In genomic region chr6:24494726-24495515, GRCh38 we compare ENCODE assay signal across 8 cellular contexts. TPM values are rescaled to one million over a fixed set of nuclear protein-coding genes. Genes with fewer than 3 reads are reported as not detected.
DNase-seq lines count a peak whose midpoint lies in the region; ATAC-seq and TF ChIP-seq lines count a peak whose summit lies in the region.

ALDH5A1 (plus strand) TSS chr6:24494969; CDS start chr6:24494997, 28 bp downstream.

- peak; percentile 84 for DNase-seq in NCI-H2227 (lab: John Stamatoyannopoulos, UW; ENCODE audit: unreplicated experiment)
- peak; percentile 80 to 81 for DNase-seq in activated CD4-positive, alpha-beta T cell treated with anti-CD3 and anti-CD28 coated beads for 4 hours
- DNase-seq in stimulated activated CD4-positive, alpha-beta T cell treated with anti-CD3 and anti-CD28 coated beads, Interleukin-4, amount 100 ng/mL, for 24 hours, result peak; percentile 82

- H3K4me1 ChIP-seq in ACC112 (ENCODE audit: control insufficient read depth, insufficient read depth, low read length, unreplicated experiment), result peaks cover 6% of the 10 kb centered on the region
- peaks cover 6 to 39% (median 32%) of the 10 kb centered on the region in 4 donors for H3K4me1 ChIP-seq in liver (ENCODE audit: control insufficient read depth in 4 of 4, insufficient read depth in 4 of 4, low read length in 3 of 4)

- no peaks in the 10 kb centered on the region for H3K79me2 ChIP-seq in ACC112 (ENCODE audit: control insufficient read depth, insufficient read depth, low read length, unreplicated experiment)

- ATAC-seq in GM18511 (IDR thresholded peaks at IDR 0.05; ENCODE audit: unreplicated experiment) (peak; percentile 67), HG03025 (IDR thresholded peaks at IDR 0.05; ENCODE audit: low FRiP score, unreplicated experiment) (peak; percentile 65)

- peak within 1 kb of the TSS; percentile 100 for H2AFZ ChIP-seq in ACC112 (ENCODE audit: low read length, unreplicated experiment)

- WGBS in liver, result under 1% methylated on average over 94 of the region's 94 CpGs

- peaks cover 8% of the 10 kb centered on the region; the same call in 1 of the 2 replicates for H3K27me3 ChIP-seq in ACC112 (ENCODE audit: insufficient read depth, low read length)
- no peaks in the 10 kb centered on the region for H3K27me3 ChIP-seq in liver (ENCODE audit: control insufficient read depth in 4 of 4, insufficient read depth in 4 of 4, low read length in 3 of 4)

- peak within 1 kb of the TSS; percentile 24 to 60 for H3K9ac ChIP-seq in liver (ENCODE audit: low read depth in 1 of 2, low read length in 2 of 2)

- peak within 1 kb of the TSS; percentile 89 for H3K4me3 ChIP-seq in ACC112 (ENCODE audit: low read depth, low read length)
- H3K4me3 ChIP-seq in liver (ENCODE audit: low read depth in 1 of 3, low read length in 3 of 3), result peak within 1 kb of the TSS; percentile 73 to 80 (median 78)

- H3K27ac ChIP-seq in ACC112 (ENCODE audit: low read depth, low read length) (no peak within 1 kb of the TSS), cingulate gyrus (ENCODE audit: low read depth, low read length) (peak within 1 kb of the TSS; percentile 39), liver (ENCODE audit: low read depth in 1 of 2, low read length in 2 of 2) (peak within 1 kb of the TSS; percentile 84 to 87)

- H3K36me3 ChIP-seq in ACC112 (ENCODE audit: insufficient read depth, low read length), result no peaks in the 10 kb centered on the region
- H3K36me3 ChIP-seq in liver (ENCODE audit: control insufficient read depth in 4 of 4, insufficient read depth in 3 of 4, low read depth in 1 of 4, low read length in 3 of 4), result peaks cover 0 to 8% (median 2%) of the 10 kb centered on the region in 4 donors

- TF ChIP-seq CTCF in liver (IDR thresholded peaks at IDR 0.05; ENCODE audit: low read depth, low read length, missing input control), result no peak

- no peaks in the 10 kb centered on the region for H3K9me3 ChIP-seq in liver (ENCODE audit: control insufficient read depth in 4 of 4, low read length in 3 of 4)

- TF ChIP-seq RAD21 in liver (IDR thresholded peaks at IDR 0.05), result no peak

TF ChIP-seq in liver, 16 proteins besides CTCF, POLR2A, EP300 and RAD21:
- TF ChIP-seq MAX (IDR thresholded peaks at IDR 0.05), result no peak
- TF ChIP-seq HNF4A (conservative IDR thresholded peaks at IDR 0.05), result peak; percentile 58 to 76
- TF ChIP-seq GABPA (IDR thresholded peaks at IDR 0.05 in 1 of 2, conservative IDR thresholded peaks at IDR 0.05 in 1 of 2), result no peak
- no peak for TF ChIP-seq REST (IDR thresholded peaks at IDR 0.05)
- peak; percentile 42 for TF ChIP-seq HNF4G (IDR thresholded peaks at IDR 0.05)
- TF ChIP-seq NR2F2 (IDR thresholded peaks at IDR 0.05), result no peak
- TF ChIP-seq YY1 (IDR thresholded peaks at IDR 0.05), result no peak
- no peak for TF ChIP-seq JUND (IDR thresholded peaks at IDR 0.05)
- peak; percentile 48 to 73 for TF ChIP-seq RXRA (IDR thresholded peaks at IDR 0.05)
- peak; percentile 56 for TF ChIP-seq SP1 (IDR thresholded peaks at IDR 0.05)
- TF ChIP-seq EGR1 (IDR thresholded peaks at IDR 0.05; ENCODE audit: low read depth in 2 of 2), result peak; percentile 34 to 54
- TF ChIP-seq FOXA2 (IDR thresholded peaks at IDR 0.05), result no peak
- no peak for TF ChIP-seq TAF1 (conservative IDR thresholded peaks at IDR 0.05)

RNA-seq across cellular contexts. Expression of gene ALDH5A1, which starts in this region (rescaled TPM):
- total RNA-seq in liver, result 10 to 100 TPM; 19.8 to 26.8 TPM
- 10 to 100 TPM; 18.2 to 19.5 TPM for polyA plus RNA-seq in liver
